Comparison of ENCODE assay signal across 1 cellular context in the genomic region with DNA sequence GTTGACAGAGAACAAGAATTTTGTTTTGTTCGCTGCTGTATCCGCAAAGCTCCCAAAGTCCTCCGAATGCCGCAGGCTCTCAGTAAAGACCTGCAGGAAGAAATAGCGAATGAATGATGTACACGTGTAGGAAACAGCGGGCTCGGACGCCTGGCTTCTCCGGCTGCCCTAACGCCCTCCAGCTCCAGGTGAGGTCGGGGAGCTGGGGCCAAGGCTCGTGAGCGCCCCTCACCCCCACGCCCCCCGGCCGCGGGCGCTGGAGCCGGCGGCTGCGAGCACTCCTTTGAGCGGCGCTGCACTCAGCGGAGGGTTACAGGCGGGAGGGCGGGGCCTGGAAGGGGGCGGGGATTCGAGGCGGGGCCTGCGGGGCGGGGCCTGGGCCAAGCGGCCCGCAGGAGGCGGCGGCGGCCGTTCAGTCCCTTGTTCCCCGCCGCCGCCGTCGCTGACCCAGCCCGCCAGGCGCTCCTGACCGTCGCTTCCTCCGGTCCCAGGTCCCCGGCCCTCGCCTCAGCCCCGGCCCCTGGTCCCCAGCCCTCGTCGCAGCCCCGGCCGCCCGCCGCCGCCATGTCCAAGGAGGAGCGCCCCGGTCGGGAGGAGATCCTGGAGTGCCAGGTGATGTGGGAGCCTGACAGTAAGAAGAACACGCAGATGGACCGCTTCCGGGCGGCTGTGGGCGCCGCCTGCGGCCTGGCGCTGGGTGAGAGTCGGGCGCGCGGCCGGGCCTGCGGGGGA.
TF ChIP-seq lines count a peak whose summit lies in the region.

A gene with protein sequence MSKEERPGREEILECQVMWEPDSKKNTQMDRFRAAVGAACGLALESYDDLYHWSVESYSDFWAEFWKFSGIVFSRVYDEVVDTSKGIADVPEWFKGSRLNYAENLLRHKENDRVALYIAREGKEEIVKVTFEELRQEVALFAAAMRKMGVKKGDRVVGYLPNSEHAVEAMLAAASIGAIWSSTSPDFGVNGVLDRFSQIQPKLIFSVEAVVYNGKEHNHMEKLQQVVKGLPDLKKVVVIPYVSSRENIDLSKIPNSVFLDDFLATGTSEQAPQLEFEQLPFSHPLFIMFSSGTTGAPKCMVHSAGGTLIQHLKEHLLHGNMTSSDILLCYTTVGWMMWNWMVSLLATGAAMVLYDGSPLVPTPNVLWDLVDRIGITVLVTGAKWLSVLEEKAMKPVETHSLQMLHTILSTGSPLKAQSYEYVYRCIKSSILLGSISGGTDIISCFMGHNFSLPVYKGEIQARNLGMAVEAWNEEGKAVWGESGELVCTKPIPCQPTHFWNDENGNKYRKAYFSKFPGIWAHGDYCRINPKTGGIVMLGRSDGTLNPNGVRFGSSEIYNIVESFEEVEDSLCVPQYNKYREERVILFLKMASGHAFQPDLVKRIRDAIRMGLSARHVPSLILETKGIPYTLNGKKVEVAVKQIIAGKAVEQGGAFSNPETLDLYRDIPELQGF (plus strand): TSS at position 415 of the 732 bp plus-strand sequence. CDS start 150 bp downstream, at position 565.

TF ChIP-seq in HepG2, 621 proteins besides CTCF, POLR2A, EP300 and RAD21 (continued from another document and continues in another):
- 0 out of 2 replicates have a peak, but pooled peaks have one; percentile 10 for TF ChIP-seq TCF7 (IDR thresholded peaks at IDR 0.05; ENCODE audit: low read depth)
- TF ChIP-seq SALL2 (CRISPR knock-in tag; IDR thresholded peaks at IDR 0.05), result 0 out of 2 replicates have a peak, but pooled peaks have one; percentile 40
- peak; percentile 33; the same call in 1 of the 2 replicates for TF ChIP-seq ZNF605 (CRISPR knock-in tag; IDR thresholded peaks at IDR 0.05)
- TF ChIP-seq MAFK (conservative IDR thresholded peaks at IDR 0.05 in 1 of 2, IDR thresholded peaks at IDR 0.05 in 1 of 2; ENCODE audit: low read length in 2 of 2), result no peak
- peak; percentile 41; the same call in 1 of the 2 replicates for TF ChIP-seq ZBTB7B (CRISPR knock-in tag; IDR thresholded peaks at IDR 0.05)
- TF ChIP-seq TAF1 (CRISPR knock-in tag; IDR thresholded peaks at IDR 0.05), result peak; percentile 83
- TF ChIP-seq RBM39 (IDR thresholded peaks at IDR 0.05; ENCODE audit: low read depth, low read length, poor library complexity, severe bottlenecking), result peak; percentile 47
- 0 out of 2 replicates have a peak, but pooled peaks have one; percentile 14 for TF ChIP-seq HOXA3 (CRISPR knock-in tag; IDR thresholded peaks at IDR 0.05)
- peak; percentile 21; the same call in 1 of the 2 replicates for TF ChIP-seq ZNF558 (CRISPR knock-in tag; IDR thresholded peaks at IDR 0.05; ENCODE audit: borderline replicate concordance)
- 0 out of 2 replicates have a peak, but pooled peaks have one; percentile 9 for TF ChIP-seq HNF4A (CRISPR knock-in tag; IDR thresholded peaks at IDR 0.05)
- TF ChIP-seq, protein P1, sequence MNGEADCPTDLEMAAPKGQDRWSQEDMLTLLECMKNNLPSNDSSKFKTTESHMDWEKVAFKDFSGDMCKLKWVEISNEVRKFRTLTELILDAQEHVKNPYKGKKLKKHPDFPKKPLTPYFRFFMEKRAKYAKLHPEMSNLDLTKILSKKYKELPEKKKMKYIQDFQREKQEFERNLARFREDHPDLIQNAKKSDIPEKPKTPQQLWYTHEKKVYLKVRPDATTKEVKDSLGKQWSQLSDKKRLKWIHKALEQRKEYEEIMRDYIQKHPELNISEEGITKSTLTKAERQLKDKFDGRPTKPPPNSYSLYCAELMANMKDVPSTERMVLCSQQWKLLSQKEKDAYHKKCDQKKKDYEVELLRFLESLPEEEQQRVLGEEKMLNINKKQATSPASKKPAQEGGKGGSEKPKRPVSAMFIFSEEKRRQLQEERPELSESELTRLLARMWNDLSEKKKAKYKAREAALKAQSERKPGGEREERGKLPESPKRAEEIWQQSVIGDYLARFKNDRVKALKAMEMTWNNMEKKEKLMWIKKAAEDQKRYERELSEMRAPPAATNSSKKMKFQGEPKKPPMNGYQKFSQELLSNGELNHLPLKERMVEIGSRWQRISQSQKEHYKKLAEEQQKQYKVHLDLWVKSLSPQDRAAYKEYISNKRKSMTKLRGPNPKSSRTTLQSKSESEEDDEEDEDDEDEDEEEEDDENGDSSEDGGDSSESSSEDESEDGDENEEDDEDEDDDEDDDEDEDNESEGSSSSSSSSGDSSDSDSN (CRISPR knock-in tag; IDR thresholded peaks at IDR 0.05), result peak; percentile 89
- TF ChIP-seq ZFY (CRISPR knock-in tag; IDR thresholded peaks at IDR 0.05), result peak; percentile 70; the same call in 1 of the 2 replicates
- TF ChIP-seq SP1 (IDR thresholded peaks at IDR 0.05), result no peak
- peak; percentile 49; the same call in 1 of the 2 replicates for TF ChIP-seq SP1 (CRISPR knock-in tag; IDR thresholded peaks at IDR 0.05)
- TF ChIP-seq YY1 (IDR thresholded peaks at IDR 0.05; ENCODE audit: insufficient read depth, insufficient replicate concordance, low read depth, low read length), result peak; percentile 52
- TF ChIP-seq, protein P2, sequence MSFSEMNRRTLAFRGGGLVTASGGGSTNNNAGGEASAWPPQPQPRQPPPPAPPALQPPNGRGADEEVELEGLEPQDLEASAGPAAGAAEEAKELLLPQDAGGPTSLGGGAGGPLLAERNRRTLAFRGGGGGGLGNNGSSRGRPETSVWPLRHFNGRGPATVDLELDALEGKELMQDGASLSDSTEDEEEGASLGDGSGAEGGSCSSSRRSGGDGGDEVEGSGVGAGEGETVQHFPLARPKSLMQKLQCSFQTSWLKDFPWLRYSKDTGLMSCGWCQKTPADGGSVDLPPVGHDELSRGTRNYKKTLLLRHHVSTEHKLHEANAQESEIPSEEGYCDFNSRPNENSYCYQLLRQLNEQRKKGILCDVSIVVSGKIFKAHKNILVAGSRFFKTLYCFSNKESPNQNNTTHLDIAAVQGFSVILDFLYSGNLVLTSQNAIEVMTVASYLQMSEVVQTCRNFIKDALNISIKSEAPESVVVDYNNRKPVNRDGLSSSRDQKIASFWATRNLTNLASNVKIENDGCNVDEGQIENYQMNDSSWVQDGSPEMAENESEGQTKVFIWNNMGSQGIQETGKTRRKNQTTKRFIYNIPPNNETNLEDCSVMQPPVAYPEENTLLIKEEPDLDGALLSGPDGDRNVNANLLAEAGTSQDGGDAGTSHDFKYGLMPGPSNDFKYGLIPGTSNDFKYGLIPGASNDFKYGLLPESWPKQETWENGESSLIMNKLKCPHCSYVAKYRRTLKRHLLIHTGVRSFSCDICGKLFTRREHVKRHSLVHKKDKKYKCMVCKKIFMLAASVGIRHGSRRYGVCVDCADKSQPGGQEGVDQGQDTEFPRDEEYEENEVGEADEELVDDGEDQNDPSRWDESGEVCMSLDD (CRISPR knock-in tag; IDR thresholded peaks at IDR 0.05; ENCODE audit: borderline replicate concordance), result no peak
- peak; percentile 52; the same call in 1 of the 2 replicates for TF ChIP-seq DR1 (CRISPR knock-in tag; IDR thresholded peaks at IDR 0.05)
- TF ChIP-seq MED1 (CRISPR knock-in tag; IDR thresholded peaks at IDR 0.05), result 0 out of 2 replicates have a peak, but pooled peaks have one; percentile 30
- TF ChIP-seq CREB1 (IDR thresholded peaks at IDR 0.05), result no peak
- no peak for TF ChIP-seq CREB1 (CRISPR knock-in tag; IDR thresholded peaks at IDR 0.05)
- TF ChIP-seq MYC (CRISPR knock-in tag; IDR thresholded peaks at IDR 0.05; ENCODE audit: borderline replicate concordance), result peak; percentile 36; the same call in 1 of the 2 replicates
- TF ChIP-seq LCORL (IDR thresholded peaks at IDR 0.05), result no peak
- 0 out of 2 replicates have a peak, but pooled peaks have one; percentile 10 for TF ChIP-seq LCORL (CRISPR knock-in tag; IDR thresholded peaks at IDR 0.05)
- TF ChIP-seq, protein P3, sequence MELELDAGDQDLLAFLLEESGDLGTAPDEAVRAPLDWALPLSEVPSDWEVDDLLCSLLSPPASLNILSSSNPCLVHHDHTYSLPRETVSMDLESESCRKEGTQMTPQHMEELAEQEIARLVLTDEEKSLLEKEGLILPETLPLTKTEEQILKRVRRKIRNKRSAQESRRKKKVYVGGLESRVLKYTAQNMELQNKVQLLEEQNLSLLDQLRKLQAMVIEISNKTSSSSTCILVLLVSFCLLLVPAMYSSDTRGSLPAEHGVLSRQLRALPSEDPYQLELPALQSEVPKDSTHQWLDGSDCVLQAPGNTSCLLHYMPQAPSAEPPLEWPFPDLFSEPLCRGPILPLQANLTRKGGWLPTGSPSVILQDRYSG (CRISPR knock-in tag; IDR thresholded peaks at IDR 0.05), result 0 out of 2 replicates have a peak, but pooled peaks have one; percentile 3
- TF ChIP-seq ZNF782 (CRISPR knock-in tag; IDR thresholded peaks at IDR 0.05; ENCODE audit: borderline replicate concordance), result no peak
- TF ChIP-seq, protein P4, sequence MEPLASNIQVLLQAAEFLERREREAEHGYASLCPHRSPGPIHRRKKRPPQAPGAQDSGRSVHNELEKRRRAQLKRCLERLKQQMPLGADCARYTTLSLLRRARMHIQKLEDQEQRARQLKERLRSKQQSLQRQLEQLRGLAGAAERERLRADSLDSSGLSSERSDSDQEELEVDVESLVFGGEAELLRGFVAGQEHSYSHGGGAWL (CRISPR knock-in tag; IDR thresholded peaks at IDR 0.05), result peak; percentile 68; the same call in 1 of the 2 replicates
- no peak for TF ChIP-seq ZNF780A (CRISPR knock-in tag; IDR thresholded peaks at IDR 0.05)
- TF ChIP-seq, protein P5, sequence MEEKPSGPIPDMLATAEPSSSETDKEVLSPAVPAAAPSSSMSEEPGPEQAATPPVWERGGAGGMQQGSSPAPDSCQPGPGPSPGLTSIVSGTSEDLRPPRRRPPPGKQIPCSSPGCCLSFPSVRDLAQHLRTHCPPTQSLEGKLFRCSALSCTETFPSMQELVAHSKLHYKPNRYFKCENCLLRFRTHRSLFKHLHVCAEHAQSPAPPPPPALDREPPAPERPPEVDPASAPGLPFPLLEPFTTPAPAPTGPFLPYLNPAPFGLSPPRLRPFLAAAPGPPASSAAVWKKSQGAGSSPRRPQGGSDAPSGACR (CRISPR knock-in tag; IDR thresholded peaks at IDR 0.05), result peak; percentile 35; the same call in 1 of the 2 replicates
- TF ChIP-seq SP140L (CRISPR knock-in tag; IDR thresholded peaks at IDR 0.05; ENCODE audit: borderline replicate concordance), result no peak
- peak; percentile 10; the same call in 1 of the 2 replicates for TF ChIP-seq KMT2B (CRISPR knock-in tag; IDR thresholded peaks at IDR 0.05)
- TF ChIP-seq, protein P6, sequence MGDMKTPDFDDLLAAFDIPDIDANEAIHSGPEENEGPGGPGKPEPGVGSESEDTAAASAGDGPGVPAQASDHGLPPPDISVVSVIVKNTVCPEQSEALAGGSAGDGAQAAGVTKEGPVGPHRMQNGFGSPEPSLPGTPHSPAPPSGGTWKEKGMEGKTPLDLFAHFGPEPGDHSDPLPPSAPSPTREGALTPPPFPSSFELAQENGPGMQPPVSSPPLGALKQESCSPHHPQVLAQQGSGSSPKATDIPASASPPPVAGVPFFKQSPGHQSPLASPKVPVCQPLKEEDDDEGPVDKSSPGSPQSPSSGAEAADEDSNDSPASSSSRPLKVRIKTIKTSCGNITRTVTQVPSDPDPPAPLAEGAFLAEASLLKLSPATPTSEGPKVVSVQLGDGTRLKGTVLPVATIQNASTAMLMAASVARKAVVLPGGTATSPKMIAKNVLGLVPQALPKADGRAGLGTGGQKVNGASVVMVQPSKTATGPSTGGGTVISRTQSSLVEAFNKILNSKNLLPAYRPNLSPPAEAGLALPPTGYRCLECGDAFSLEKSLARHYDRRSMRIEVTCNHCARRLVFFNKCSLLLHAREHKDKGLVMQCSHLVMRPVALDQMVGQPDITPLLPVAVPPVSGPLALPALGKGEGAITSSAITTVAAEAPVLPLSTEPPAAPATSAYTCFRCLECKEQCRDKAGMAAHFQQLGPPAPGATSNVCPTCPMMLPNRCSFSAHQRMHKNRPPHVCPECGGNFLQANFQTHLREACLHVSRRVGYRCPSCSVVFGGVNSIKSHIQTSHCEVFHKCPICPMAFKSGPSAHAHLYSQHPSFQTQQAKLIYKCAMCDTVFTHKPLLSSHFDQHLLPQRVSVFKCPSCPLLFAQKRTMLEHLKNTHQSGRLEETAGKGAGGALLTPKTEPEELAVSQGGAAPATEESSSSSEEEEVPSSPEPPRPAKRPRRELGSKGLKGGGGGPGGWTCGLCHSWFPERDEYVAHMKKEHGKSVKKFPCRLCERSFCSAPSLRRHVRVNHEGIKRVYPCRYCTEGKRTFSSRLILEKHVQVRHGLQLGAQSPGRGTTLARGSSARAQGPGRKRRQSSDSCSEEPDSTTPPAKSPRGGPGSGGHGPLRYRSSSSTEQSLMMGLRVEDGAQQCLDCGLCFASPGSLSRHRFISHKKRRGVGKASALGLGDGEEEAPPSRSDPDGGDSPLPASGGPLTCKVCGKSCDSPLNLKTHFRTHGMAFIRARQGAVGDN (CRISPR knock-in tag; IDR thresholded peaks at IDR 0.05), result peak; percentile 81; the same call in 1 of the 2 replicates
- TF ChIP-seq ZNF772 (CRISPR knock-in tag; IDR thresholded peaks at IDR 0.05), result 0 out of 2 replicates have a peak, but pooled peaks have one; percentile 22
- TF ChIP-seq, protein P7, sequence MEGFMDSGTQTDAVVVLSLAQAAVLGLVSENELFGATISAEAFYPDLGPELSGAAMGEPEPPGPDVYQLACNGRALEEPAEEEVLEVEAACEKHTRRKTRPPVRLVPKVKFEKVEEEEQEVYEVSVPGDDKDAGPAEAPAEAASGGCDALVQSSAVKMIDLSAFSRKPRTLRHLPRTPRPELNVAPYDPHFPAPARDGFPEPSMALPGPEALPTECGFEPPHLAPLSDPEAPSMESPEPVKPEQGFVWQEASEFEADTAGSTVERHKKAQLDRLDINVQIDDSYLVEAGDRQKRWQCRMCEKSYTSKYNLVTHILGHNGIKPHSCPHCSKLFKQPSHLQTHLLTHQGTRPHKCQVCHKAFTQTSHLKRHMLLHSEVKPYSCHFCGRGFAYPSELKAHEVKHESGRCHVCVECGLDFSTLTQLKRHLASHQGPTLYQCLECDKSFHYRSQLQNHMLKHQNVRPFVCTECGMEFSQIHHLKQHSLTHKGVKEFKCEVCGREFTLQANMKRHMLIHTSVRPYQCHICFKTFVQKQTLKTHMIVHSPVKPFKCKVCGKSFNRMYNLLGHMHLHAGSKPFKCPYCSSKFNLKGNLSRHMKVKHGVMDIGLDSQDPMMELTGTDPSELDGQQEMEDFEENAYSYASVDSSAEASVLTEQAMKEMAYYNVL (CRISPR knock-in tag; IDR thresholded peaks at IDR 0.05; ENCODE audit: borderline replicate concordance), result 0 out of 2 replicates have a peak, but pooled peaks have one; percentile 53
- 0 out of 2 replicates have a peak, but pooled peaks have one; percentile 26 for TF ChIP-seq ZNF607 (CRISPR knock-in tag; IDR thresholded peaks at IDR 0.05; ENCODE audit: borderline replicate concordance)
- peak; percentile 93 for TF ChIP-seq HNRNPLL (IDR thresholded peaks at IDR 0.05; ENCODE audit: low read depth, low read length, poor library complexity, severe bottlenecking)
- TF ChIP-seq ASH2L (IDR thresholded peaks at IDR 0.05; ENCODE audit: insufficient read length, low read depth, low read length), result peak; percentile 38
- TF ChIP-seq ZNF354B (CRISPR knock-in tag; IDR thresholded peaks at IDR 0.05), result no peak
- peak; percentile 81; the same call in 1 of the 2 replicates for TF ChIP-seq SAP130 (CRISPR knock-in tag; IDR thresholded peaks at IDR 0.05; ENCODE audit: low read depth)
- TF ChIP-seq POLR2AphosphoS5 (IDR thresholded peaks at IDR 0.05; ENCODE audit: low read depth, low read length), result peak; percentile 61; the same call in 1 of the 2 replicates
- TF ChIP-seq ZBTB7A (CRISPR knock-in tag; IDR thresholded peaks at IDR 0.05), result peak; percentile 86; the same call in 1 of the 2 replicates
- TF ChIP-seq HES4 (CRISPR knock-in tag; IDR thresholded peaks at IDR 0.05; ENCODE audit: borderline replicate concordance), result peak; percentile 80
